10 cellular contexts compared by ENCODE assay signal in the genomic region with DNA sequence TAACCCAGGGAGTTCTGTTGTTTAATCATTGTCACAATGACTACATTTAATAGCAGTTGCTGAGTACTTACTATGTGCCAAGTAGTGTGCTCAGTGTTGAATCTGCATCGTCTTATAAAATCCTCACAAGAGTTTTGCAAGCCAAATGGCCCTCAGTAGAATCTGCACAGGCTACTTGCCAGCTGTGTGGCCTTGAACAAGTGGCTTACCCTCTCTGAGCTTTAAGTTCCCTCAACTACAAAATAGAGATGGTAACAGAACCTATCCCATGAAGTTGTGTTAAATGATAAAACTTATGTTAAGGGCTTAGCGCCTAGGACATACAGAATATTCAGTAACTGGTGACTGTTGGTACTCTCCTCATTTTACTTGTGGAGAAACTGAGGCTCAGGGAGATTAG. TPM values are rescaled to one million over a fixed set of nuclear protein-coding genes. Genes with fewer than 3 reads are reported as not detected.
"Had no signal": no experiment of that assay in that cellular context is flagged by ENCODE, and none has a peak within 500 bp of the region (broad histone marks: within the 10 kb centered on the region; RNA-seq: fewer than 3 reads in every experiment).

No MANE protein-coding gene starts in this region.

- DNase-seq: H9, HCEC 1CT, HFFc6 had no signal

- H3K4me3 ChIP-seq: GM23338 had no signal

- ATAC-seq: HepG2 had no signal

- FAIRE-seq: H1, H54, HepG2 had no signal

- H3K4me2 ChIP-seq: GM23338 had no signal

- H3K27ac ChIP-seq: HL-60 had no signal

RNA-seq across cellular contexts. Expression of gene SLC30A2, which starts 9.1 kb away (rescaled TPM):
- total RNA-seq: HepG2, HFFc6, HT1080 had no signal
- polyA plus RNA-seq: GM23338, HepG2, IgD-negative memory B cell had no signal

RNA-seq across cellular contexts. Expression of gene TRIM63, which starts 12.4 kb away (rescaled TPM):
- total RNA-seq: H1, H9, HepG2, HFFc6, HT1080 had no signal
- polyA plus RNA-seq: GM23338, H1, HepG2, IgD-negative memory B cell had no signal

RNA-seq across cellular contexts. Expression of gene EXTL1, which starts 33.5 kb away (rescaled TPM):
- total RNA-seq: HT1080 had no signal
- polyA plus RNA-seq: IgD-negative memory B cell had no signal
